14 cellular contexts compared by ENCODE assay signal in genomic region chr2:44053052-44053451, GRCh38. TPM values are rescaled to one million over a fixed set of nuclear protein-coding genes. Genes with fewer than 3 reads are reported as not detected.
A peak's percentile ranks its signal among the peaks of the same experiment; 100 is the strongest.
DNase-seq lines count a peak whose midpoint lies in the region; ATAC-seq and TF ChIP-seq lines count a peak whose summit lies in the region.
"Had no signal": no experiment of that assay in that cellular context is flagged by ENCODE, and none has a peak within 500 bp of the region (broad histone marks: within the 10 kb centered on the region; RNA-seq: fewer than 3 reads in every experiment).

No MANE protein-coding gene starts in this region.

- H3K9ac ChIP-seq in neural progenitor cell = no peak overlapping the region
- H3K9ac ChIP-seq: BLaER1 treated with 17β-estradiol and CSF1 and Interleukin-3, amounts not matched to agents 10 nM and 100 nM; GM23248 had no signal

- DNase-seq in NCI-H2107 treated with DMSO at 0.1 percent for 48 hours (lab: John Stamatoyannopoulos, UW; ENCODE audit: unreplicated experiment) = peak; percentile 7
- no peak for DNase-seq in NCI-H2107 (lab: John Stamatoyannopoulos, UW)
- DNase-seq in WTC11 (ENCODE audit: low spot score) = no peak
- DNase-seq in neural progenitor cell (ENCODE audit: low spot score) = no peak
- no peak for DNase-seq in gastrocnemius medialis
- no peak for DNase-seq in foreskin keratinocyte
- DNase-seq in stimulated activated CD4-positive, alpha-beta T cell treated with anti-CD3 and anti-CD28 coated beads, Interleukin-15, amount 100 ng/mL, for 24 hours = no peak
- DNase-seq: Calu3; CD8-positive, alpha-beta T cell; DMS79 treated with DMSO at 0.1 percent for 48 hours; GM23248 had no signal

- in situ Hi-C loops in gastrocnemius medialis (cut with MboI; ENCODE audit: low sequenced_read_pairs in 4 of 4) = no loop called here

- TF ChIP-seq CTCF in WTC11 (IDR thresholded peaks at IDR 0.05) (no peak), neural progenitor cell (IDR thresholded peaks at IDR 0.05) (no peak), gastrocnemius medialis (IDR thresholded peaks at IDR 0.05 in 4 of 5, conservative IDR thresholded peaks at IDR 0.05 in 1 of 5) (no peak), foreskin keratinocyte (conservative IDR thresholded peaks at IDR 0.05) (no peak)

- H3K9me3 ChIP-seq in neural progenitor cell (ENCODE audit: low read depth) (no peaks in the 10 kb centered on the region), gastrocnemius medialis (no peaks in the 10 kb centered on the region)
- H3K9me3 ChIP-seq: BLaER1 treated with 17β-estradiol and CSF1 and Interleukin-3, amounts not matched to agents 10 nM and 100 nM; HAP-1 had no signal

- H3K4me1 ChIP-seq in neural progenitor cell (peaks cover 19% of the 10 kb centered on the region), gastrocnemius medialis (peaks cover 4 to 12% of the 10 kb centered on the region in 2 donors), foreskin keratinocyte (no peaks in the 10 kb centered on the region)
- H3K4me1 ChIP-seq: BLaER1 treated with 17β-estradiol and CSF1 and Interleukin-3, amounts not matched to agents 10 nM and 100 nM; HAP-1 had no signal

- no peak overlapping the region for H3K4me3 ChIP-seq in neural progenitor cell
- H3K4me3 ChIP-seq in gastrocnemius medialis = no peak overlapping the region
- H3K4me3 ChIP-seq: BLaER1 treated with 17β-estradiol and CSF1 and Interleukin-3, amounts not matched to agents 10 nM and 100 nM; GM23248; HAP-1 had no signal

- H3K4me1 Mint-ChIP-seq in WTC11 = peaks cover 26% of the 10 kb centered on the region
- H3K4me1 Mint-ChIP-seq in neural progenitor cell = peaks cover 31% of the 10 kb centered on the region
- H3K4me1 Mint-ChIP-seq: B cell had no signal

- CTCF ChIA-PET in WTC11 (lab: Charles Lee) = interaction anchor here (0.8 to 2.8 kb wide), 4 partner anchors 9 to 175 kb away, joined by 3 to 20 read pairs (median 5); no protein-coding TSS in a partner anchor

- POLR2A ChIA-PET in WTC11 (lab: Charles Lee) = no interaction called here

- H3K4me3 Mint-ChIP-seq in WTC11 (no peak overlapping the region), neural progenitor cell (no peak overlapping the region)
- H3K4me3 Mint-ChIP-seq: B cell; CD8-positive, alpha-beta T cell had no signal

- peak overlapping the region; percentile 28; the same call in 1 of the 2 replicates for H3K27ac Mint-ChIP-seq in WTC11
- H3K27ac Mint-ChIP-seq in neural progenitor cell = peak overlapping the region; percentile 96
- H3K27ac Mint-ChIP-seq: B cell; CD8-positive, alpha-beta T cell had no signal

- intact Hi-C loops in gastrocnemius medialis (cut with DNase I; ENCODE audit: low total_unique reads) = no loop called here

- no peak for ATAC-seq in WTC11
- ATAC-seq in gastrocnemius medialis = peak; percentile 55 to 73
- ATAC-seq in foreskin keratinocyte = no peak
- ATAC-seq: CD8-positive, alpha-beta T cell had no signal

- H3K9me3 Mint-ChIP-seq in WTC11 (peaks cover 12% of the 10 kb centered on the region), neural progenitor cell (peaks cover 6% of the 10 kb centered on the region)
- H3K9me3 Mint-ChIP-seq: CD8-positive, alpha-beta T cell had no signal

- no peaks in the 10 kb centered on the region for H3K36me3 Mint-ChIP-seq in WTC11
- H3K36me3 Mint-ChIP-seq in neural progenitor cell = no peaks in the 10 kb centered on the region
- H3K36me3 Mint-ChIP-seq: CD8-positive, alpha-beta T cell had no signal

- TF ChIP-seq POLR2A in gastrocnemius medialis (IDR thresholded peaks at IDR 0.05) = no peak

- H3K27me3 ChIP-seq in neural progenitor cell = no peaks in the 10 kb centered on the region
- no peaks in the 10 kb centered on the region for H3K27me3 ChIP-seq in gastrocnemius medialis
- no peaks in the 10 kb centered on the region for H3K27me3 ChIP-seq in foreskin keratinocyte
- H3K27me3 ChIP-seq: BLaER1 treated with 17β-estradiol and CSF1 and Interleukin-3, amounts not matched to agents 10 nM and 100 nM had no signal

- no peak overlapping the region for H3K4me2 ChIP-seq in neural progenitor cell
- H3K4me2 ChIP-seq: BLaER1 treated with 17β-estradiol and CSF1 and Interleukin-3, amounts not matched to agents 10 nM and 100 nM had no signal

- no peaks in the 10 kb centered on the region for H3K79me2 ChIP-seq in neural progenitor cell (ENCODE audit: low read depth)

- peak overlapping the region; percentile 17 for H2AFZ ChIP-seq in neural progenitor cell (replicated peaks)
- H2AFZ ChIP-seq: GM23248 had no signal

- H3K36me3 ChIP-seq in neural progenitor cell (no peaks in the 10 kb centered on the region), gastrocnemius medialis (no peaks in the 10 kb centered on the region)
- H3K36me3 ChIP-seq: BLaER1 treated with 17β-estradiol and CSF1 and Interleukin-3, amounts not matched to agents 10 nM and 100 nM; HAP-1 had no signal

- H3F3A ChIP-seq in neural progenitor cell (ENCODE audit: low read depth) = peaks cover 18% of the 10 kb centered on the region

- H3K27ac ChIP-seq in neural progenitor cell = no peak overlapping the region
- peak overlapping the region in 3 of 4 donors; percentile 10 to 50 (median 14) for H3K27ac ChIP-seq in gastrocnemius medialis
- no peak overlapping the region for H3K27ac ChIP-seq in foreskin keratinocyte
- H3K27ac ChIP-seq: BLaER1 treated with 17β-estradiol and CSF1 and Interleukin-3, amounts not matched to agents 10 nM and 100 nM; GM23248 had no signal

- no peaks in the 10 kb centered on the region for H4K20me1 ChIP-seq in neural progenitor cell (ENCODE audit: low read depth)
- H4K20me1 ChIP-seq: BLaER1 treated with 17β-estradiol and CSF1 and Interleukin-3, amounts not matched to agents 10 nM and 100 nM had no signal

- H3K27me3 Mint-ChIP-seq in WTC11 (ENCODE audit: low read depth) = peaks cover 16% of the 10 kb centered on the region
- peaks cover 13% of the 10 kb centered on the region for H3K27me3 Mint-ChIP-seq in neural progenitor cell (ENCODE audit: insufficient read depth, low read depth)
- H3K27me3 Mint-ChIP-seq: B cell had no signal

TF ChIP-seq in WTC11, 78 proteins besides CTCF, POLR2A, EP300 and RAD21:
- TF ChIP-seq ZNF317 (CRISPR knock-in tag; IDR thresholded peaks at IDR 0.05; ENCODE audit: borderline replicate concordance, low read depth) (no peak), EMX1 (CRISPR knock-in tag; IDR thresholded peaks at IDR 0.05) (no peak), SOX15 (CRISPR knock-in tag; IDR thresholded peaks at IDR 0.05) (no peak), TCF7 (CRISPR knock-in tag; IDR thresholded peaks at IDR 0.05; ENCODE audit: low read depth) (no peak)
- TF ChIP-seq, protein P1, sequence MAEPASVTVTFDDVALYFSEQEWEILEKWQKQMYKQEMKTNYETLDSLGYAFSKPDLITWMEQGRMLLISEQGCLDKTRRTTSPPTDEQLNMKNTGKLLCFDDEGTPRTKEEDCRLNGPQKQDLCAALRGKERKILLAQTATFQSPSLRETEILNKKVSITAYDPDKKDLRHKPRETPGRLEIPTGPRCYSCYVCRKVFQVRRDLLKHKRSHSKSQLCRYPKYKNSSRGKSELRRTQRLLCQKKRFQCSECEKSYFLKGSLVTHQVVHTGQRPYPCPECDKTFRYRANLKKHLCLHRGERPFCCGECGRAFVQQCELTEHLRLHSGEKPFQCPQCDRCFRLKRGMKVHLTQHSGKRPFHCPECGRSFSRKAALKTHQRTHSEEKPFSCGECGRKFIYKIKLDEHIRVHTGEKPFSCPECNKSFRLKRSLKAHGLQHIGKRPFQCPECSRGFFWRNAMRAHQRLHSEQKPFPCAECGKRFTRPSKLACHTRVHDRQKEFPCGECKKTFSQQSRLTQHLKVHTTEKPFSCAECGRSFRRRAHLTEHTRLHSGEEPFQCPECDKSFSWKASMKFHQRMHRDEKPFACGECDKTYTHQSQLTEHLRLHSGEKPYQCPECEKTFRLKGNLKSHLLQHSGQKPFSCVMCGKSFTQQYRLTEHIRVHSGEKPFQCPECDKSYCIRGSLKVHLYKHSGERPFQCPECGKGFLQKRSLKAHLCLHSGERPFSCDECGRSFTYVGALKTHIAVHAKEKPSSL (CRISPR knock-in tag; conservative IDR thresholded peaks at IDR 0.05) = no peak
- TF ChIP-seq, protein P2, sequence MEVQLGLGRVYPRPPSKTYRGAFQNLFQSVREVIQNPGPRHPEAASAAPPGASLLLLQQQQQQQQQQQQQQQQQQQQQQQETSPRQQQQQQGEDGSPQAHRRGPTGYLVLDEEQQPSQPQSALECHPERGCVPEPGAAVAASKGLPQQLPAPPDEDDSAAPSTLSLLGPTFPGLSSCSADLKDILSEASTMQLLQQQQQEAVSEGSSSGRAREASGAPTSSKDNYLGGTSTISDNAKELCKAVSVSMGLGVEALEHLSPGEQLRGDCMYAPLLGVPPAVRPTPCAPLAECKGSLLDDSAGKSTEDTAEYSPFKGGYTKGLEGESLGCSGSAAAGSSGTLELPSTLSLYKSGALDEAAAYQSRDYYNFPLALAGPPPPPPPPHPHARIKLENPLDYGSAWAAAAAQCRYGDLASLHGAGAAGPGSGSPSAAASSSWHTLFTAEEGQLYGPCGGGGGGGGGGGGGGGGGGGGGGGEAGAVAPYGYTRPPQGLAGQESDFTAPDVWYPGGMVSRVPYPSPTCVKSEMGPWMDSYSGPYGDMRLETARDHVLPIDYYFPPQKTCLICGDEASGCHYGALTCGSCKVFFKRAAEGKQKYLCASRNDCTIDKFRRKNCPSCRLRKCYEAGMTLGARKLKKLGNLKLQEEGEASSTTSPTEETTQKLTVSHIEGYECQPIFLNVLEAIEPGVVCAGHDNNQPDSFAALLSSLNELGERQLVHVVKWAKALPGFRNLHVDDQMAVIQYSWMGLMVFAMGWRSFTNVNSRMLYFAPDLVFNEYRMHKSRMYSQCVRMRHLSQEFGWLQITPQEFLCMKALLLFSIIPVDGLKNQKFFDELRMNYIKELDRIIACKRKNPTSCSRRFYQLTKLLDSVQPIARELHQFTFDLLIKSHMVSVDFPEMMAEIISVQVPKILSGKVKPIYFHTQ (CRISPR knock-in tag; IDR thresholded peaks at IDR 0.05) = no peak

RNA-seq across cellular contexts. Expression of gene LRPPRC, which starts 57.3 kb away (rescaled TPM):
- total RNA-seq in WTC11 (2021) (220 to 253 TPM (median 228 TPM) in 3 replicates), neural progenitor cell (ENCODE audit: low replicate concordance) (121 and 214 TPM in 2 replicates), gastrocnemius medialis (10 to 100 TPM; 75.9 to 95.3 (median 81.5) TPM), foreskin keratinocyte (66.6 and 78.6 TPM in 2 replicates)
- 36.6 and 44.7 TPM in 2 replicates for polyA plus RNA-seq in foreskin keratinocyte

Comparison
In these comparisons a context has a peak if more than half of its experiments do, and no peak if none do; other contexts are left out.
1. ATAC-seq: peak in gastrocnemius medialis (2 of 2); none in WTC11 (single experiment) and foreskin keratinocyte (single experiment).
2. H3K27ac ChIP-seq: peak in gastrocnemius medialis (3 of 4); none in neural progenitor cell (single experiment) and foreskin keratinocyte (single experiment).